In the genomic region with DNA sequence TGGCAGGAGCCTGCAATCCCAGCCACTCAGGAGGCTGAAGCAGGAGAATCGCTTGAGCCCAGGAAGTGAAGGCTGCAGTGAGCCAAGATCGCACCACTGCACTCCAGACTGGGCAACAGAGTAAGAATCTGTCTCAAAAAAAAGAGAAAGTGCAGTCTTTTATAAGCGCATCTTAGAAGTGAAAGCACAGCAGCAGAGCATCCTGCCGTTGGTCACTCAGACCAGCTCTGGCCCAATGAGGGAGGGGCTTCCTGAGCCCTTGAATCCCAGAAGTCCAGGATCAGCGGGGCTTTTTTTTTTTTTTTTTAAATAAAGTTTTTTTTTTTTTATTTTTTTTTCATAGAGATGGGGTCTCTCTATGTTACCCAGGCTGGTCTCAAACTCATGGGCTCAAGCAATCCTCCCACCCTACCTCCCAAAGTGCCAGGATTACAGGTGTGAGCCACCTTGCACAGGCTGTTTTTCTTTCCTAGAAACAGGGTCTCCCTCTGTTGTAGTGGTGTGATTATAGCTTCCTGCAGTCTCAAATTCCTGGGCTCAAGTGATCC, we compare ENCODE assay signal across 17 cellular contexts. TPM values are rescaled to one million over a fixed set of nuclear protein-coding genes. Genes with fewer than 3 reads are reported as not detected.
DNase-seq lines count a peak whose midpoint lies in the region; ATAC-seq and TF ChIP-seq lines count a peak whose summit lies in the region.
"Had no signal": no experiment of that assay in that cellular context is flagged by ENCODE, and none has a peak within 500 bp of the region (broad histone marks: within the 10 kb centered on the region; RNA-seq: fewer than 3 reads in every experiment).

No MANE protein-coding gene starts in this region.

- H2AFZ ChIP-seq in OCI-LY7 (ENCODE audit: low read length), result no peak overlapping the region

- H3K9me3 ChIP-seq in OCI-LY7 (ENCODE audit: low read length), result no peaks in the 10 kb centered on the region
- H3K9me3 ChIP-seq: breast epithelium, gastrocnemius medialis, HAP-1, neutrophil, tibial nerve had no signal

- peak overlapping the region; percentile 80 to 84 for H3K4me3 Mint-ChIP-seq in activated T-cell treated with anti-CD3 and anti-CD28 coated beads, Interleukin-2, amount 50 U/mL, for 72 hours
- no peak overlapping the region for H3K4me3 Mint-ChIP-seq in activated naive CD8-positive, alpha-beta T cell treated with anti-CD3 and anti-CD28 coated beads, Interleukin-2, amount 50 U/mL, for 24 hours
- peak overlapping the region; percentile 71 for H3K4me3 Mint-ChIP-seq in stimulated activated effector memory CD8-positive, alpha-beta T cell treated with anti-CD3 and anti-CD28 coated beads, Interleukin-12 subunit alpha, Interleukin-12 subunit beta, amount 100 ng/mL, for 72 hours
- H3K4me3 Mint-ChIP-seq: mesothelial cell of epicardium had no signal

- no TSS peak for BruUV-seq in OCI-LY7 (replicated peaks; lab: Mats Ljungman, UMichigan)

- no peak overlapping the region for H3K27ac ChIP-seq in OCI-LY7 (ENCODE audit: low read depth, low read length, poor library complexity, severe bottlenecking)
- H3K27ac ChIP-seq: gastrocnemius medialis, neutrophil had no signal

- H3K4me3 ChIP-seq in OCI-LY7 (ENCODE audit: low read depth, low read length, poor library complexity, severe bottlenecking), result no peak overlapping the region
- H3K4me3 ChIP-seq: breast epithelium, gastrocnemius medialis, HAP-1, tibial nerve had no signal

- POLR2A ChIA-PET in OCI-LY7 (lab: Charles Lee), result interaction anchor here (0.6 to 2.9 kb wide), 8 partner anchors 8 to 54 kb away, joined by 3 to 25 read pairs (median 8); no protein-coding TSS in a partner anchor

- no peak for DNase-seq in activated T-cell treated with anti-CD3 and anti-CD28 coated beads, Interleukin-2, amount 50 U/mL, for 72 hours
- no peak for DNase-seq in activated T-cell treated with anti-CD3 and anti-CD28 coated beads, Interleukin-2, amount 50 U/mL, for 48 hours
- DNase-seq in OCI-LY7 (ENCODE audit: low spot score) (no peak), amygdala (lab: John Stamatoyannopoulos, UW) (no peak), H4 (ENCODE audit: low spot score) (no peak), DMS 273 treated with DMSO at 0.1 percent for 48 hours (lab: John Stamatoyannopoulos, UW) (no peak)
- DNase-seq in activated naive CD8-positive, alpha-beta T cell treated with anti-CD3 and anti-CD28 coated beads, Interleukin-2, amount 50 U/mL, for 24 hours, result no peak
- DNase-seq in stimulated activated effector memory CD8-positive, alpha-beta T cell treated with anti-CD3 and anti-CD28 coated beads, Interleukin-12 subunit alpha, Interleukin-12 subunit beta, amount 100 ng/mL, for 72 hours (ENCODE audit: low spot score in 2 of 2), result no peak
- DNase-seq: dermis blood vessel endothelial cell, gastrocnemius medialis, NCI-H1930, NCI-H446 had no signal

- H3K4me2 ChIP-seq in OCI-LY7 (ENCODE audit: low read length), result peak overlapping the region; percentile 66; the same call in 1 of the 2 replicates

- no peaks in the 10 kb centered on the region for H3K36me3 ChIP-seq in OCI-LY7 (ENCODE audit: insufficient read depth, low read length)
- H3K36me3 ChIP-seq: breast epithelium, gastrocnemius medialis, HAP-1, neutrophil, tibial nerve had no signal

- no peak overlapping the region for H3K27ac Mint-ChIP-seq in activated T-cell treated with anti-CD3 and anti-CD28 coated beads, Interleukin-2, amount 50 U/mL, for 72 hours
- H3K27ac Mint-ChIP-seq in activated naive CD8-positive, alpha-beta T cell treated with anti-CD3 and anti-CD28 coated beads, Interleukin-2, amount 50 U/mL, for 24 hours, result peak overlapping the region; percentile 96
- peak overlapping the region; percentile 97 for H3K27ac Mint-ChIP-seq in stimulated activated effector memory CD8-positive, alpha-beta T cell treated with anti-CD3 and anti-CD28 coated beads, Interleukin-12 subunit alpha, Interleukin-12 subunit beta, amount 100 ng/mL, for 72 hours
- H3K27ac Mint-ChIP-seq: mesothelial cell of epicardium had no signal

- peaks cover 55% of the 10 kb centered on the region for H3K4me1 ChIP-seq in OCI-LY7 (ENCODE audit: insufficient read depth, low read length, poor library complexity, severe bottlenecking)
- H3K4me1 ChIP-seq: breast epithelium, gastrocnemius medialis, HAP-1 had no signal

- CTCF ChIA-PET in OCI-LY7 (lab: Charles Lee; ENCODE audit: unreplicated experiment), result no interaction called here

- no peaks in the 10 kb centered on the region for H3K9me3 Mint-ChIP-seq in activated T-cell treated with anti-CD3 and anti-CD28 coated beads, Interleukin-2, amount 50 U/mL, for 72 hours
- no peaks in the 10 kb centered on the region for H3K9me3 Mint-ChIP-seq in activated naive CD8-positive, alpha-beta T cell treated with anti-CD3 and anti-CD28 coated beads, Interleukin-2, amount 50 U/mL, for 24 hours
- no peaks in the 10 kb centered on the region for H3K9me3 Mint-ChIP-seq in stimulated activated effector memory CD8-positive, alpha-beta T cell treated with anti-CD3 and anti-CD28 coated beads, Interleukin-12 subunit alpha, Interleukin-12 subunit beta, amount 100 ng/mL, for 72 hours
- H3K9me3 Mint-ChIP-seq: mesothelial cell of epicardium had no signal

- TF ChIP-seq CTCF in OCI-LY7 (conservative IDR thresholded peaks at IDR 0.05; ENCODE audit: low read length), result no peak

- no peaks in the 10 kb centered on the region for H3K79me2 ChIP-seq in OCI-LY7 (ENCODE audit: insufficient read depth, low read depth, low read length)

- no peaks in the 10 kb centered on the region for H3K27me3 Mint-ChIP-seq in activated T-cell treated with anti-CD3 and anti-CD28 coated beads, Interleukin-2, amount 50 U/mL, for 72 hours (ENCODE audit: low read depth)
- H3K27me3 Mint-ChIP-seq in activated naive CD8-positive, alpha-beta T cell treated with anti-CD3 and anti-CD28 coated beads, Interleukin-2, amount 50 U/mL, for 24 hours, result no peaks in the 10 kb centered on the region

- intact Hi-C loops in OCI-LY7 (cut with micrococcal nuclease; ENCODE audit: unreplicated experiment), result no loop called here

- H4K20me1 ChIP-seq in OCI-LY7 (ENCODE audit: insufficient read depth, low read length), result no peaks in the 10 kb centered on the region

- no peaks in the 10 kb centered on the region for H3K36me3 Mint-ChIP-seq in activated T-cell treated with anti-CD3 and anti-CD28 coated beads, Interleukin-2, amount 50 U/mL, for 72 hours (ENCODE audit: insufficient read depth in 2 of 2)
- H3K36me3 Mint-ChIP-seq in activated naive CD8-positive, alpha-beta T cell treated with anti-CD3 and anti-CD28 coated beads, Interleukin-2, amount 50 U/mL, for 24 hours (ENCODE audit: low read depth), result no peaks in the 10 kb centered on the region
- H3K36me3 Mint-ChIP-seq in stimulated activated effector memory CD8-positive, alpha-beta T cell treated with anti-CD3 and anti-CD28 coated beads, Interleukin-12 subunit alpha, Interleukin-12 subunit beta, amount 100 ng/mL, for 72 hours, result peaks cover 19% of the 10 kb centered on the region
- H3K36me3 Mint-ChIP-seq: mesothelial cell of epicardium had no signal

- no peaks in the 10 kb centered on the region for H3K9me2 ChIP-seq in OCI-LY7 (ENCODE audit: insufficient read depth, low read length)

- ATAC-seq in activated T-cell treated with anti-CD3 and anti-CD28 coated beads, Interleukin-2, amount 50 U/mL, for 72 hours (replicated peaks in 1 of 2), result no peak
- ATAC-seq in activated naive CD8-positive, alpha-beta T cell treated with anti-CD3 and anti-CD28 coated beads, Interleukin-2, amount 50 U/mL, for 24 hours, result no peak
- ATAC-seq in stimulated activated effector memory CD8-positive, alpha-beta T cell treated with anti-CD3 and anti-CD28 coated beads, Interleukin-12 subunit alpha, Interleukin-12 subunit beta, amount 100 ng/mL, for 72 hours, result no peak
- ATAC-seq: gastrocnemius medialis had no signal

- peaks cover 92% of the 10 kb centered on the region for H3K4me1 Mint-ChIP-seq in activated T-cell treated with anti-CD3 and anti-CD28 coated beads, Interleukin-2, amount 50 U/mL, for 72 hours (ENCODE audit: low read depth)
- H3K4me1 Mint-ChIP-seq in activated naive CD8-positive, alpha-beta T cell treated with anti-CD3 and anti-CD28 coated beads, Interleukin-2, amount 50 U/mL, for 24 hours, result peaks cover 87% of the 10 kb centered on the region
- H3K4me1 Mint-ChIP-seq in stimulated activated effector memory CD8-positive, alpha-beta T cell treated with anti-CD3 and anti-CD28 coated beads, Interleukin-12 subunit alpha, Interleukin-12 subunit beta, amount 100 ng/mL, for 72 hours, result peaks cover 82% of the 10 kb centered on the region

RNA-seq across cellular contexts. Expression of a gene that starts 42.3 kb away (rescaled TPM):
- 10 to 100 TPM; 11.9 to 17.9 TPM for total RNA-seq in activated T-cell treated with anti-CD3 and anti-CD28 coated beads, Interleukin-2, amount 50 U/mL, for 72 hours
- 8.6 TPM in 2 replicates for total RNA-seq in OCI-LY7 (2014; rRNA removed; shearing (Covaris generic))
- total RNA-seq in OCI-LY7 (2022), result 14.8 and 14.9 TPM in 2 replicates
- total RNA-seq in H4 (2014; rRNA removed; shearing (Covaris generic)), result 6.5 and 12.3 TPM in 2 replicates

RNA-seq across cellular contexts. Expression of a gene that starts 43.2 kb away (rescaled TPM):
- total RNA-seq in activated T-cell treated with anti-CD3 and anti-CD28 coated beads, Interleukin-2, amount 50 U/mL, for 72 hours, result 10 to 100 TPM in 1 of 2 donors, 1 to 10 TPM in 1; 9.7 to 11.2 TPM
- 21.4 and 23.7 TPM in 2 replicates for total RNA-seq in OCI-LY7 (2014; rRNA removed; shearing (Covaris generic))
- 17.6 and 20.2 TPM in 2 replicates for total RNA-seq in OCI-LY7 (2022)
- total RNA-seq in H4 (2014; rRNA removed; shearing (Covaris generic)), result 4.7 and 5.8 TPM in 2 replicates

RNA-seq across cellular contexts. Expression of a gene that starts 44.0 kb away (rescaled TPM):
- total RNA-seq in activated T-cell treated with anti-CD3 and anti-CD28 coated beads, Interleukin-2, amount 50 U/mL, for 72 hours, result 10 to 100 TPM; 59.2 to 75.1 TPM
- 25.8 and 34.7 TPM in 2 replicates for total RNA-seq in OCI-LY7 (2014; rRNA removed; shearing (Covaris generic))
- total RNA-seq in OCI-LY7 (2022), result 60.1 and 69.1 TPM in 2 replicates
- 7.6 and 10.6 TPM in 2 replicates for total RNA-seq in H4 (2014; rRNA removed; shearing (Covaris generic))
